In genomic region chr18:51053822-51054221, GRCh38 we compare ENCODE assay signal across 12 cellular contexts. TPM values are rescaled to one million over a fixed set of nuclear protein-coding genes. Genes with fewer than 3 reads are reported as not detected.
A peak's percentile ranks its signal among the peaks of the same experiment; 100 is the strongest.
DNase-seq lines count a peak whose midpoint lies in the region; ATAC-seq, FAIRE-seq and TF ChIP-seq lines count a peak whose summit lies in the region.
"Had no signal": no experiment of that assay in that cellular context is flagged by ENCODE, and none has a peak within 500 bp of the region (broad histone marks: within the 10 kb centered on the region; RNA-seq: fewer than 3 reads in every experiment).

No MANE protein-coding gene starts in this region.

- peak; percentile 22 for DNase-seq in ACHN
- no peak for DNase-seq in K562 (ENCODE audit: extremely low read depth in 1 of 4, low spot score in 3 of 4)
- DNase-seq in right cardiac atrium = no peak
- DNase-seq in NCI-H774 (lab: John Stamatoyannopoulos, UW) = no peak
- DNase-seq in HPDE6-E6E7 (ENCODE audit: extremely low spot score) = no peak
- DNase-seq in SJCRH30 = no peak
- DNase-seq: Karpas-422, left ventricle myocardium superior had no signal

- intact Hi-C loops in K562 (cut with micrococcal nuclease) = no loop called here
- intact Hi-C loops in right cardiac atrium (cut with DNase I) = loop anchor here in 3 of 4 donors (5.0 to 10.0 kb wide), 2 partner anchors 129 to 232 kb away; partner anchors contain the start of gene MRO (in 2 of the 3)

- no peak overlapping the region for H2AFZ ChIP-seq in K562 (ENCODE audit: low read depth, low read length)

- no peak overlapping the region for H3K4me2 ChIP-seq in K562 (ENCODE audit: insufficient read depth, low read length)

- no peak for TF ChIP-seq CTCF in K562 (IDR thresholded peaks at IDR 0.05 in 2 of 3, conservative IDR thresholded peaks at IDR 0.05 in 1 of 3; ENCODE audit: insufficient read depth in 2 of 3, low read depth in 1 of 3, low read length in 3 of 3)

- H3K9me3 ChIP-seq in K562 (replicated peaks; ENCODE audit: control insufficient read depth, insufficient read depth, low read depth, low read length) = no peaks in the 10 kb centered on the region
- no peaks in the 10 kb centered on the region for H3K9me3 ChIP-seq in right cardiac atrium (ENCODE audit: control insufficient read depth, low read length)
- H3K9me3 ChIP-seq in SJCRH30 (replicated peaks) = no peaks in the 10 kb centered on the region
- H3K9me3 ChIP-seq: tibial nerve had no signal

- TF ChIP-seq EP300 in K562 (IDR thresholded peaks at IDR 0.05; ENCODE audit: low read length) = no peak

- H3K9me1 ChIP-seq in K562 (ENCODE audit: control insufficient read depth, insufficient read depth, low read length) = no peaks in the 10 kb centered on the region

- H3K4me3 ChIP-seq in K562 = no peak overlapping the region
- no peak overlapping the region for H3K4me3 ChIP-seq in right cardiac atrium (ENCODE audit: low read length)
- H3K4me3 ChIP-seq in SJCRH30 = no peak overlapping the region
- H3K4me3 ChIP-seq: tibial nerve had no signal

- no peaks in the 10 kb centered on the region for H3K27me3 ChIP-seq in K562 (ENCODE audit: control insufficient read depth in 2 of 2, insufficient read depth in 2 of 2, low read length in 2 of 2)
- no peaks in the 10 kb centered on the region for H3K27me3 ChIP-seq in right cardiac atrium (ENCODE audit: control insufficient read depth, insufficient read depth)
- no peaks in the 10 kb centered on the region for H3K27me3 ChIP-seq in SJCRH30
- H3K27me3 ChIP-seq: tibial nerve had no signal

- BruUV-seq in K562 (replicated peaks; lab: Mats Ljungman, UMichigan) = no TSS peak

- CTCF ChIA-PET in K562 (lab: Yijun Ruan, JAX; ENCODE audit: low intra/inter-chr PET ratio) = no interaction called here

- WGBS in K562 (ENCODE audit: insufficient coverage, low coverage, missing lambda C conversion rate) = 91% methylated on average over 1 of the region's 1 CpG
- 88% methylated on average over 1 of the region's 1 CpG for WGBS in right cardiac atrium

- ATAC-seq in GM19452 (IDR thresholded peaks at IDR 0.05; ENCODE audit: unreplicated experiment) = peak; percentile 63
- ATAC-seq in HG03378 (IDR thresholded peaks at IDR 0.05; ENCODE audit: unreplicated experiment) = peak; percentile 77
- ATAC-seq in K562 = no peak
- no peak for ATAC-seq in right cardiac atrium
- ATAC-seq: left ventricle myocardium superior had no signal

- H3K27ac ChIP-seq in K562 (ENCODE audit: extremely low read depth, low read depth, low read length) (no peak overlapping the region), right cardiac atrium (ENCODE audit: low read length) (no peak overlapping the region), SJCRH30 (no peak overlapping the region)
- H3K27ac ChIP-seq: tibial nerve had no signal

- FAIRE-seq in K562 (lab: Jason Lieb, UNC) = no peak
- FAIRE-seq: RCC 7860 had no signal

- no peaks in the 10 kb centered on the region for H3K4me1 ChIP-seq in K562 (replicated peaks in 1 of 2; ENCODE audit: control insufficient read depth in 2 of 2, insufficient read depth in 2 of 2, low read length in 2 of 2)
- no peaks in the 10 kb centered on the region for H3K4me1 ChIP-seq in right cardiac atrium (ENCODE audit: control insufficient read depth, insufficient read depth, low read length)
- H3K4me1 ChIP-seq in SJCRH30 = no peaks in the 10 kb centered on the region

- no peak overlapping the region for H3K9ac ChIP-seq in K562 (ENCODE audit: insufficient read depth in 1 of 2, low read depth in 2 of 2, low read length in 2 of 2)

- H3K36me3 ChIP-seq in K562 (ENCODE audit: control insufficient read depth, insufficient read depth, low read length) (peaks cover 75% of the 10 kb centered on the region; the same call in 2 of the 3 replicates), SJCRH30 (peaks cover 42% of the 10 kb centered on the region)

- TF ChIP-seq RAD21 in K562 (CRISPR knock-in tag; conservative IDR thresholded peaks at IDR 0.05 in 1 of 2, IDR thresholded peaks at IDR 0.05 in 1 of 2) = no peak

- no peak for TF ChIP-seq POLR2A in K562 (conservative IDR thresholded peaks at IDR 0.05)

- in situ Hi-C loops in ACHN (cut with HindIII; ENCODE audit: low pct_ligation_motif_present, low pct_unique_long_range_greater_than_20kb, low sequenced_read_pairs) = no loop called here
- in situ Hi-C loops in K562 (cut with MboI) = no loop called here

- H3K79me2 ChIP-seq in K562 (ENCODE audit: control insufficient read depth, insufficient read depth, low read length) = peaks cover 7% of the 10 kb centered on the region; the same call in 2 of the 3 replicates

- 0 out of 2 replicates have a peak, but pooled peaks cover 4% of the 10 kb centered on the region for H4K20me1 ChIP-seq in K562 (replicated peaks; ENCODE audit: control insufficient read depth, insufficient read depth, low read length)

- POLR2A ChIA-PET in K562 (lab: Yijun Ruan, JAX) = no interaction called here

TF ChIP-seq in K562, 482 proteins besides CTCF, POLR2A, EP300 and RAD21:
- TF ChIP-seq ELK3 (CRISPR knock-in tag; IDR thresholded peaks at IDR 0.05) (no peak), RBM34 (IDR thresholded peaks at IDR 0.05; ENCODE audit: borderline replicate concordance, insufficient read depth, low read length) (no peak), ZNF316 (IDR thresholded peaks at IDR 0.05) (peak; percentile 10; the same call in 1 of the 2 replicates), ARHGAP35 (IDR thresholded peaks at IDR 0.05; ENCODE audit: partially characterized antibody) (no peak)
- TF ChIP-seq, protein P1, sequence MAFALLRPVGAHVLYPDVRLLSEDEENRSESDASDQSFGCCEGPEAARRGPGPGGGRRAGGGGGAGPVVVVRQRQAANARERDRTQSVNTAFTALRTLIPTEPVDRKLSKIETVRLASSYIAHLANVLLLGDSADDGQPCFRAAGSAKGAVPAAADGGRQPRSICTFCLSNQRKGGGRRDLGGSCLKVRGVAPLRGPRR (CRISPR knock-in tag; IDR thresholded peaks at IDR 0.05) = no peak

RNA-seq across cellular contexts. Expression of gene SMAD4, which starts 23.8 kb away (rescaled TPM):
- total RNA-seq in K562 (2011; cell fraction: chromatin; rRNA removed; ENCODE audit: low replicate concordance) = 32.8 and 90.7 TPM in 2 replicates
- total RNA-seq in K562 (2011; cell fraction: nucleolus; rRNA removed) = 10.2 and 13.8 TPM in 2 replicates
- total RNA-seq in K562 (2011; cell fraction: nucleoplasm; rRNA removed) = 41.1 and 72.5 TPM in 2 replicates
- total RNA-seq in K562 (2014; rRNA removed) = 40.7 and 41.0 TPM in 2 replicates
- total RNA-seq in K562 (2014; rRNA removed; fragmentation: Illumina TruSeq; extraction: Trizol) = 51.6 and 55.5 TPM in 2 replicates
- total RNA-seq in K562 (2015; rRNA removed; fragmentation: Illumina TruSeq; extraction: Trizol) = 31.1 and 32.8 TPM in 2 replicates
- 45.4 and 49.6 TPM in 2 replicates for total RNA-seq in K562 (2021)
- polyA plus RNA-seq in K562 (2011; rRNA removed) = 55.0 and 69.3 TPM in 2 replicates
- polyA plus RNA-seq in K562 (2011; cell fraction: cytosol; rRNA removed) = 28.1 and 32.9 TPM in 2 replicates
- polyA plus RNA-seq in K562 (2011; cell fraction: nucleus; rRNA removed) = 40.4 and 42.8 TPM in 2 replicates
- 24.4 and 33.8 TPM in 2 replicates for polyA plus RNA-seq in K562 (2012)
- polyA plus RNA-seq in K562 (2014; fragmentation: Illumina TruSeq; extraction: Trizol) = 34.6 and 39.4 TPM in 2 replicates
- polyA plus RNA-seq in K562 (2014; fragmentation: Nextera tagmentation; extraction: Ambion mirVana) = 1 to 10 TPM; 5.7 to 7.1 TPM
- 10.9 and 19.8 TPM in 2 replicates for polyA plus RNA-seq in K562 (2014; rRNA removed)
- 101 and 139 TPM in 2 replicates for polyA minus RNA-seq in K562 (2011; rRNA and poly(A)+ RNA removed)
- 33.4 and 37.4 TPM in 2 replicates for polyA minus RNA-seq in K562 (2011; cell fraction: cytosol; rRNA and poly(A)+ RNA removed)
- polyA minus RNA-seq in K562 (2011; cell fraction: nucleus; rRNA and poly(A)+ RNA removed) = 15.1 and 21.7 TPM in 2 replicates
- 10 to 100 TPM; 85.8 to 98.2 (median 92.7) TPM for total RNA-seq in right cardiac atrium
- polyA plus RNA-seq in right cardiac atrium = 14.8 TPM
- total RNA-seq in SJCRH30 (2014; rRNA removed; shearing (Covaris generic)) = 97.2 and 108 TPM in 2 replicates

Comparison
In these comparisons a context has a peak if more than half of its experiments do, and no peak if none do; other contexts are left out.
1. ATAC-seq: peak in GM19452 (single experiment) and HG03378 (single experiment); none in K562 (single experiment) and right cardiac atrium (0 of 2).